In the genomic region with DNA sequence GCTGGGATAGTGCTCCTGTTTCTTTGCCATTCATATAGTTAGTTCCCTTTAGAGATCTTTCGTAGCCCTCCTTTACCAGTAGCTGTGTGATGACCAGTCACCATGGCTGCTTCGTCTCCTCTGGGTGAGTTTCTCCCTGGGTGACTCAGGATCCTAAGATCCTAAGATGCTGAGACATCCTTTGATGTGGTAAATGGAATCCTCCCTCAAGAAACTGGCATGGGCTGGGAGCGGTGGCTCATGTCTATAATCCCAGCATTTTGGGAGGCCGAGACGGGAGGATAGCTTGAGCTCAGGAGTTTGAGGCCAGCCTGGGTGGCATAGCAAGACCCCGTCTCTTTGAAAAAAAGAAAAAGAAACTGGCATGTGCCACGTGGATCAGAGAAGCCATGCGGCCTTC, we compare ENCODE assay signal across 14 cellular contexts. TPM values are rescaled to one million over a fixed set of nuclear protein-coding genes. Genes with fewer than 3 reads are reported as not detected.
A peak's percentile ranks its signal among the peaks of the same experiment; 100 is the strongest.
DNase-seq lines count a peak whose midpoint lies in the region; ATAC-seq and TF ChIP-seq lines count a peak whose summit lies in the region.
"Had no signal": no experiment of that assay in that cellular context is flagged by ENCODE, and none has a peak within 500 bp of the region (broad histone marks: within the 10 kb centered on the region; RNA-seq: fewer than 3 reads in every experiment).

No MANE protein-coding gene starts in this region.

- H3K36me3 ChIP-seq in GM23338 (ENCODE audit: insufficient read depth) = no peaks in the 10 kb centered on the region; the same call in 1 of the 2 replicates

- no peaks in the 10 kb centered on the region for H3K9me2 ChIP-seq in GM23338 (ENCODE audit: insufficient read depth)

- H3K4me1 Mint-ChIP-seq in GM23338 = peaks cover 26% of the 10 kb centered on the region
- peaks cover 23% of the 10 kb centered on the region for H3K4me1 Mint-ChIP-seq in CD4-positive, alpha-beta T cell (ENCODE audit: low read depth)

- no peak for ATAC-seq in GM23338
- no peak for ATAC-seq in HG03432 (IDR thresholded peaks at IDR 0.05; ENCODE audit: unreplicated experiment)
- ATAC-seq in HG03196 (IDR thresholded peaks at IDR 0.05; ENCODE audit: unreplicated experiment) = no peak
- no peak for ATAC-seq in CD4-positive, alpha-beta T cell (ENCODE audit: poor library complexity)
- ATAC-seq: effector memory CD8-positive, alpha-beta T cell; left cardiac atrium had no signal

- peaks cover 15% of the 10 kb centered on the region for H3K4me1 ChIP-seq in GM23338 (ENCODE audit: insufficient read depth)

- intact Hi-C loops in CD4-positive, alpha-beta T cell (cut with DNase I, micrococcal nuclease) = no loop called here

- CTCF ChIA-PET in CD4-positive, alpha-beta T cell (lab: Charles Lee) = interaction anchor here (1.3 to 1.6 kb wide), 2 partner anchors 16 to 98 kb away, joined by 3 to 4 read pairs; no protein-coding TSS in a partner anchor

- peaks cover 69% of the 10 kb centered on the region for H3K79me2 ChIP-seq in GM23338 (replicated peaks; ENCODE audit: insufficient read depth)

- no peak overlapping the region for H3K27ac ChIP-seq in GM23338 (ENCODE audit: low read depth)
- no peak overlapping the region for H3K27ac ChIP-seq in CD4-positive, alpha-beta T cell (ENCODE audit: low read depth, low read length)
- H3K27ac ChIP-seq: PC-9 had no signal

- H2AFZ ChIP-seq in GM23338 = no peak overlapping the region
- H2AFZ ChIP-seq: PC-9 had no signal

- no peaks in the 10 kb centered on the region for H3K9me3 Mint-ChIP-seq in GM23338
- no peaks in the 10 kb centered on the region for H3K9me3 Mint-ChIP-seq in CD4-positive, alpha-beta T cell
- H3K9me3 Mint-ChIP-seq: effector memory CD8-positive, alpha-beta T cell had no signal

- H3K4me3 Mint-ChIP-seq in GM23338 = no peak overlapping the region
- no peak overlapping the region for H3K4me3 Mint-ChIP-seq in CD4-positive, alpha-beta T cell
- H3K4me3 Mint-ChIP-seq: effector memory CD8-positive, alpha-beta T cell had no signal

- peaks cover 47% of the 10 kb centered on the region for H4K20me1 ChIP-seq in GM23338 (replicated peaks; ENCODE audit: insufficient read depth)

- DNase-seq in GM23338 (ENCODE audit: low spot score) (no peak), SW480 (ENCODE audit: low spot score) (peak; percentile 54), fibroblast of pulmonary artery (ENCODE audit: low read depth) (peak; percentile 60), stromal cell of bone marrow (ENCODE audit: low read depth) (peak; percentile 88), GF-D8 (lab: John Stamatoyannopoulos, UW) (no peak)
- no peak for DNase-seq in CD4-positive, alpha-beta T cell
- DNase-seq: effector memory CD8-positive, alpha-beta T cell; left cardiac atrium; NCI-H2081 treated with DMSO at 0.1 percent for 48 hours; stimulated activated CD4-positive, alpha-beta T cell treated with anti-CD3 and anti-CD28 coated beads, Interleukin-2, amount 100 ng/mL, for 24 hours; stomach had no signal

- peak overlapping the region; percentile 42 for H3K4me2 ChIP-seq in GM23338
- H3K4me2 ChIP-seq: PC-9 had no signal

- H3K27ac Mint-ChIP-seq in GM23338 = no peak overlapping the region
- no peak overlapping the region for H3K27ac Mint-ChIP-seq in CD4-positive, alpha-beta T cell

- peaks cover 4% of the 10 kb centered on the region; the same call in 1 of the 3 replicates for H3K36me3 Mint-ChIP-seq in GM23338 (ENCODE audit: low read depth)
- peaks cover 30% of the 10 kb centered on the region for H3K36me3 Mint-ChIP-seq in CD4-positive, alpha-beta T cell (ENCODE audit: low read depth)

- no peaks in the 10 kb centered on the region for H3K9me3 ChIP-seq in CD4-positive, alpha-beta T cell (ENCODE audit: control insufficient read depth, low read length)
- H3K9me3 ChIP-seq: stomach had no signal

- H3K4me3 ChIP-seq in GM23338 (no peak overlapping the region), fibroblast of pulmonary artery (replicated peaks; ENCODE audit: low read depth, low read length) (no peak overlapping the region)
- H3K4me3 ChIP-seq: PC-9, stomach had no signal

- peaks cover 2% of the 10 kb centered on the region for H3K27me3 Mint-ChIP-seq in GM23338 (ENCODE audit: insufficient read depth, low read depth, poor library complexity)
- no peaks in the 10 kb centered on the region for H3K27me3 Mint-ChIP-seq in CD4-positive, alpha-beta T cell
- H3K27me3 Mint-ChIP-seq: effector memory CD8-positive, alpha-beta T cell had no signal

- H3F3A ChIP-seq in GM23338 (replicated peaks; ENCODE audit: low read depth) = no peaks in the 10 kb centered on the region

- H3K27me3 ChIP-seq in GM23338 (ENCODE audit: insufficient read depth) = no peaks in the 10 kb centered on the region
- H3K27me3 ChIP-seq in CD4-positive, alpha-beta T cell (ENCODE audit: control insufficient read depth, insufficient read depth, low read length) = no peaks in the 10 kb centered on the region
- H3K27me3 ChIP-seq: stomach had no signal

- POLR2A ChIA-PET in CD4-positive, alpha-beta T cell (lab: Charles Lee) = no interaction called here

- no peak for TF ChIP-seq CTCF in GM23338 (conservative IDR thresholded peaks at IDR 0.05; ENCODE audit: low read depth in 2 of 2)
- TF ChIP-seq CTCF in fibroblast of pulmonary artery (IDR thresholded peaks at IDR 0.05; ENCODE audit: low read length, missing control alignments) = no peak
- no peak for TF ChIP-seq CTCF in CD4-positive, alpha-beta T cell (IDR thresholded peaks at IDR 0.05)

TF ChIP-seq in GM23338, 12 proteins besides CTCF, POLR2A, EP300 and RAD21:
- TF ChIP-seq, protein P1, sequence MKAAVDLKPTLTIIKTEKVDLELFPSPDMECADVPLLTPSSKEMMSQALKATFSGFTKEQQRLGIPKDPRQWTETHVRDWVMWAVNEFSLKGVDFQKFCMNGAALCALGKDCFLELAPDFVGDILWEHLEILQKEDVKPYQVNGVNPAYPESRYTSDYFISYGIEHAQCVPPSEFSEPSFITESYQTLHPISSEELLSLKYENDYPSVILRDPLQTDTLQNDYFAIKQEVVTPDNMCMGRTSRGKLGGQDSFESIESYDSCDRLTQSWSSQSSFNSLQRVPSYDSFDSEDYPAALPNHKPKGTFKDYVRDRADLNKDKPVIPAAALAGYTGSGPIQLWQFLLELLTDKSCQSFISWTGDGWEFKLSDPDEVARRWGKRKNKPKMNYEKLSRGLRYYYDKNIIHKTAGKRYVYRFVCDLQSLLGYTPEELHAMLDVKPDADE (IDR thresholded peaks at IDR 0.05) = no peak
- TF ChIP-seq EZH2 (IDR thresholded peaks at IDR 0.05; ENCODE audit: low read depth, unreplicated experiment) = no peak

RNA-seq across cellular contexts. Expression of a gene that starts 5.9 kb away (rescaled TPM):
- total RNA-seq in GM23338 (2014; rRNA removed; shearing (Covaris generic)) = 26.6 and 35.9 TPM in 2 replicates
- 14.2 and 14.7 TPM in 2 replicates for polyA plus RNA-seq in GM23338 (2016; fragmentation: Nextera tagmentation; extraction: Ambion mirVana)
- 10 to 100 TPM; 10.6 to 10.8 TPM for total RNA-seq in CD4-positive, alpha-beta T cell

RNA-seq across cellular contexts. Expression of a gene that starts 35.1 kb away (rescaled TPM):
- 6.8 and 7.0 TPM in 2 replicates for total RNA-seq in GM23338 (2014; rRNA removed; shearing (Covaris generic))
- 0.99 and 1.5 TPM in 2 replicates for polyA plus RNA-seq in GM23338 (2016; fragmentation: Nextera tagmentation; extraction: Ambion mirVana)
- 1 to 10 TPM; 2.0 to 2.5 TPM for total RNA-seq in CD4-positive, alpha-beta T cell

RNA-seq across cellular contexts. Expression of a gene that starts 44.1 kb away (rescaled TPM):
- total RNA-seq in GM23338 (2014; rRNA removed; shearing (Covaris generic)) = 0.42 TPM in 1 of 2 replicates, not detected in the other
- polyA plus RNA-seq in GM23338 (2016; fragmentation: Nextera tagmentation; extraction: Ambion mirVana) = 0.50 and 0.55 TPM in 2 replicates
- 10 to 100 TPM; 32.4 to 34.0 TPM for total RNA-seq in CD4-positive, alpha-beta T cell

RNA-seq across cellular contexts. Expression of a gene that starts 44.1 kb away (rescaled TPM):
- not detected in 2 replicates for total RNA-seq in GM23338 (2014; rRNA removed; shearing (Covaris generic))
- 0.26 TPM in 1 of 2 replicates, not detected in the other for polyA plus RNA-seq in GM23338 (2016; fragmentation: Nextera tagmentation; extraction: Ambion mirVana)
- total RNA-seq in CD4-positive, alpha-beta T cell = 10 to 100 TPM; 11.5 to 11.6 TPM

RNA-seq across cellular contexts. Expression of a gene that starts 48.9 kb away (rescaled TPM):
- total RNA-seq in GM23338 (2014; rRNA removed; shearing (Covaris generic)) = 1.3 TPM in 1 of 2 replicates, not detected in the other
- 0.19 TPM in 1 of 2 replicates, not detected in the other for polyA plus RNA-seq in GM23338 (2016; fragmentation: Nextera tagmentation; extraction: Ambion mirVana)
- total RNA-seq in CD4-positive, alpha-beta T cell = 10 to 100 TPM; 19.7 to 26.1 TPM

Comparison
In these comparisons a context has a peak if more than half of its experiments do, and no peak if none do; other contexts are left out.
1. DNase-seq: peak in SW480 (single experiment), fibroblast of pulmonary artery (single experiment) and stromal cell of bone marrow (single experiment); none in GM23338 (single experiment), GF-D8 (single experiment) and CD4-positive, alpha-beta T cell (0 of 10).
2. RNA of a gene that starts 44.1 kb away (total RNA-seq): 32.4 to 34.0 TPM in CD4-positive, alpha-beta T cell; 0.42 TPM in GM23338; every median in the first group is over 10 times any median in the second.